ENCODE assay signal across 8 cellular contexts in the genomic region with DNA sequence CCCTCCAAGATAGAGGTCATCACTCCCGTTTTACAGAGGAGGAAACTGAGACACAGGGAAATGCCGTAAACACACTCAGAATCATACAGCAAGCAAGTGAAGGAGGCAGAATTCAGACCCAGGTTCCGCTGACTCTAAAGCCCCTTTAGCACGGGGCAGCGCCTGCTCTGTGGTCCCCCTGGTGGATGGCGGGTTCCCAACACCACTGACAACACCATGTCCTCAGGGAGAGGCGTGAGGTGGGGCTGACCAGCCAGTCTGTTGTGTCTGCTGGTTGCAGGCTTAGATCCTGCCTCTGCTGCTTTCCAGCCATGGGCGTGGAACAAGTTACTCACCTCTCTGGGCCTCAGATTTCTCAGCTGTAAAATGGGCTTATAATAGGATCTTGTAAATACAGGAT.
DNase-seq lines count a peak whose midpoint lies in the region; ATAC-seq and TF ChIP-seq lines count a peak whose summit lies in the region.

No MANE protein-coding gene starts in this region.

- no peak overlapping the region for H2AFZ ChIP-seq in HCT116 (ENCODE audit: low read depth, low read length, poor library complexity, severe bottlenecking)

- POLR2A ChIA-PET in HCT116 (lab: Charles Lee): no interaction called here

- intact Hi-C loops in HCT116 (cut with micrococcal nuclease): loop anchor here (2.0 kb wide), 1 partner anchor 593 kb away; no protein-coding TSS in a partner anchor

- TF ChIP-seq RAD21 in HCT116 (IDR thresholded peaks at IDR 0.05; ENCODE audit: low read depth): peak; percentile 54

- no peaks in the 10 kb centered on the region for H3K79me2 ChIP-seq in HCT116 (ENCODE audit: insufficient read depth, low read length)

- H3K27me3 ChIP-seq in HCT116 (ENCODE audit: insufficient read depth, low read length): peaks cover 37% of the 10 kb centered on the region

- H3K4me3 ChIP-seq in HCT116 (replicated peaks in 1 of 2; ENCODE audit: low read depth in 1 of 2, low read length in 2 of 2): no peak overlapping the region

- BruUV-seq in HCT116 (replicated peaks; lab: Mats Ljungman, UMichigan): no TSS peak

- no peak overlapping the region for H3K4me2 ChIP-seq in HCT116 (ENCODE audit: low read length)

- ATAC-seq in HCT116: peak; percentile 93

- no peak overlapping the region for H3K9ac ChIP-seq in HCT116 (ENCODE audit: low read length)

- peak; percentile 56 for DNase-seq in AG08396 (ENCODE audit: low spot score)
- DNase-seq in HCT116 (ENCODE audit: low read depth, low spot score): no peak
- DNase-seq in iris pigment epithelial cell (ENCODE audit: low read depth): peak; percentile 22
- no peak for DNase-seq in NCI-H187 treated with DMSO at 0.1 percent for 48 hours (lab: John Stamatoyannopoulos, UW)
- no peak for DNase-seq in stimulated activated CD4-positive, alpha-beta T cell treated with anti-CD3 and anti-CD28 coated beads, Interleukin-1b, Interleukin-23, amount 100 ng/mL, for 48 hours
- no peak for DNase-seq in medulla oblongata (ENCODE audit: extremely low spot score)
- DNase-seq in SKM-1 (lab: John Stamatoyannopoulos, UW; ENCODE audit: unreplicated experiment): no peak

- no peaks in the 10 kb centered on the region for H3K9me3 ChIP-seq in HCT116 (ENCODE audit: control insufficient read depth in 1 of 2, insufficient read depth in 1 of 2, low read depth in 1 of 2, low read length in 2 of 2)

- peaks cover 0 to 4% of the 10 kb centered on the region in 2 experiments; a peak in 1 of 4 replicates for H3K4me1 ChIP-seq in HCT116 (ENCODE audit: control insufficient read depth in 1 of 2, insufficient read depth in 2 of 2, low read length in 2 of 2)

- TF ChIP-seq POLR2A in HCT116 (IDR thresholded peaks at IDR 0.05; ENCODE audit: borderline replicate concordance, extremely low read depth, insufficient read depth, insufficient read length): no peak

- H3K27ac ChIP-seq in HCT116 (ENCODE audit: low read depth, low read length) (no peak overlapping the region), VCaP (no peak overlapping the region)

- CTCF ChIA-PET in HCT116 (lab: Charles Lee): no interaction called here

- peak; percentile 46 to 72 (median 71); a peak in 5 of 6 replicates for TF ChIP-seq CTCF in HCT116 (IDR thresholded peaks at IDR 0.05 in 2 of 3, conservative IDR thresholded peaks at IDR 0.05 in 1 of 3; ENCODE audit: borderline replicate concordance in 1 of 3, insufficient read depth in 1 of 3, low read depth in 2 of 3, low read length in 2 of 3)
- TF ChIP-seq CTCF in VCaP (conservative IDR thresholded peaks at IDR 0.05): peak; percentile 76

- H3K36me3 ChIP-seq in HCT116 (ENCODE audit: control insufficient read depth in 1 of 2, insufficient read depth in 2 of 2, low read length in 2 of 2): no peaks in the 10 kb centered on the region

- no peaks in the 10 kb centered on the region for H4K20me1 ChIP-seq in HCT116 (ENCODE audit: insufficient read depth)

- H3K9me2 ChIP-seq in HCT116 (ENCODE audit: insufficient read depth): no peaks in the 10 kb centered on the region

- RAD21 ChIA-PET in HCT116 (lab: Charles Lee; ENCODE audit: low non-redundant PET in 1 of 2, low total read pairs in 2 of 2, uncharacterized antibody in 2 of 2, unreplicated experiment in 2 of 2): no interaction called here

TF ChIP-seq in HCT116, 20 proteins besides CTCF, POLR2A, EP300 and RAD21:
- no peak for TF ChIP-seq JUND (IDR thresholded peaks at IDR 0.05)

Comparison
In these comparisons a context has a peak if more than half of its experiments do, and no peak if none do; other contexts are left out.
1. DNase-seq: peak in AG08396 (single experiment) and iris pigment epithelial cell (single experiment); none in HCT116 (single experiment), NCI-H187 treated with DMSO at 0.1 percent for 48 hours (single experiment), stimulated activated CD4-positive, alpha-beta T cell treated with anti-CD3 and anti-CD28 coated beads, Interleukin-1b, Interleukin-23, amount 100 ng/mL, for 48 hours (single experiment), medulla oblongata (single experiment) and SKM-1 (single experiment).